8 cellular contexts compared by ENCODE assay signal in genomic region chr10:329361-330099, GRCh38.
DNase-seq lines count a peak whose midpoint lies in the region; ATAC-seq and TF ChIP-seq lines count a peak whose summit lies in the region.

No MANE protein-coding gene starts in this region.

- H3K36me3 ChIP-seq in RWPE2 (ENCODE audit: low read depth): peaks cover 5% of the 10 kb centered on the region
- H3K36me3 ChIP-seq in body of pancreas (replicated peaks in 1 of 2; ENCODE audit: insufficient read depth in 1 of 2, low read depth in 2 of 2): peaks cover 0 to 11% of the 10 kb centered on the region in 2 donors

- peak overlapping the region; percentile 12 for H3K4me3 ChIP-seq in RWPE2 (ENCODE audit: severe bottlenecking)
- no peak overlapping the region for H3K4me3 ChIP-seq in body of pancreas
- H3K4me3 ChIP-seq in skeletal muscle cell (ENCODE audit: low read depth, low read length): peak overlapping the region; percentile 24

- H3K4me3 Mint-ChIP-seq in IgD-negative memory B cell: peak overlapping the region; percentile 30 to 97 (median 70)

- H3K4me1 ChIP-seq in RWPE2 (ENCODE audit: insufficient read depth, poor library complexity, severe bottlenecking) (peaks cover 21% of the 10 kb centered on the region), body of pancreas (peaks cover 8% of the 10 kb centered on the region)

- H3K9me3 ChIP-seq in RWPE2 (ENCODE audit: severe bottlenecking) (no peaks in the 10 kb centered on the region), body of pancreas (no peaks in the 10 kb centered on the region)

- DNase-seq in COR-L47 (lab: John Stamatoyannopoulos, UW) (peak; percentile 50), RWPE2 (ENCODE audit: low spot score) (peak; percentile 82), body of pancreas (peak; percentile 89 to 94 (median 93)), iPS-NIHi7 (ENCODE audit: extremely low spot score) (peak; percentile 45), skeletal muscle cell (ENCODE audit: low read depth) (peak; percentile 86), NCI-H128 (lab: John Stamatoyannopoulos, UW; ENCODE audit: unreplicated experiment) (no peak)

- ATAC-seq in RWPE2 (ENCODE audit: low read depth): peak; percentile 99
- ATAC-seq in body of pancreas: peak; percentile 97
- ATAC-seq in HG02763 (IDR thresholded peaks at IDR 0.05; ENCODE audit: unreplicated experiment): no peak

- intact Hi-C loops in body of pancreas (cut with DNase I): no loop called here

- peaks cover 23 to 41% (median 26%) of the 10 kb centered on the region in 3 donors for H3K4me1 Mint-ChIP-seq in IgD-negative memory B cell

- WGBS in body of pancreas, 2 donors: 19 to 34% methylated on average over 15 of the region's 15 CpGs

- H3K27ac Mint-ChIP-seq in IgD-negative memory B cell: peak overlapping the region in 2 of 3 donors; percentile 26 to 87

- TF ChIP-seq CTCF in RWPE2 (IDR thresholded peaks at IDR 0.05; ENCODE audit: poor library complexity, severe bottlenecking): no peak
- peak in 4 of 7 experiments; percentile 30 to 48 (median 41) for TF ChIP-seq CTCF in body of pancreas (IDR thresholded peaks at IDR 0.05)

- H3K27me3 ChIP-seq in RWPE2 (ENCODE audit: insufficient read depth, poor library complexity, severe bottlenecking): no peaks in the 10 kb centered on the region
- H3K27me3 ChIP-seq in body of pancreas: no peaks in the 10 kb centered on the region

- H3K27ac ChIP-seq in RWPE2 (ENCODE audit: poor library complexity, severe bottlenecking) (peak overlapping the region; percentile 91), body of pancreas (peak overlapping the region in 3 of 4 donors; percentile 47 to 70 (median 61))

- no peaks in the 10 kb centered on the region for H3K36me3 Mint-ChIP-seq in IgD-negative memory B cell

- peaks cover 10% of the 10 kb centered on the region for H3K27me3 Mint-ChIP-seq in IgD-negative memory B cell

- TF ChIP-seq POLR2A in body of pancreas (IDR thresholded peaks at IDR 0.05): peak in 2 of 3 donors; percentile 34 to 36

- H3K9me3 Mint-ChIP-seq in IgD-negative memory B cell: no peaks in the 10 kb centered on the region

Comparison
In these comparisons a context has a peak if more than half of its experiments do, and no peak if none do; other contexts are left out.
1. H3K4me3 ChIP-seq: peak in RWPE2 (single experiment) and skeletal muscle cell (single experiment); none in body of pancreas (0 of 2).